ENCODE assay signal across 1 cellular context in the genomic region with DNA sequence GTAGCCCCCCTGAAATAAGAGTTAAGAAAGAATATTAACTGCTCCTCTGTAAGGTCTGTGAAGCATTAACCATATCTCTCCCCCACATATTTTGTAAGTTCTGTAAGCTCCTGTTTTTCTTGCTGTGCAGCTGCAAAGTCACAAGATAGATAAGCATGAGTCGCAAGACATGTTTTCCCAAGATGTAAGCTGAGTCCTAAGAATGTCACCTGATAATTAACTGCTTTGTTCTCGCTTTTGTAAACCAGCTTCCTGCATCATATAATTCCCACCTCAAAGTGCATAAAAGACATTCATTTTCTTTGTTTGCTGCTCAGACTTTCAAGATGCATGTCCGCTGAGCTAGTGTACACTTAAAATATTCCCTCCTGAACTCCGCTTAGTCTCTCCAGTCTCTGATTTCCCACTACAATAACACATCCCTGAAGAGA.
TF ChIP-seq lines count a peak whose summit lies in the region.

No MANE protein-coding gene starts in this region.

TF ChIP-seq in K562, 482 proteins besides CTCF, POLR2A, EP300 and RAD21 (continued from another document and continues in another):
- TF ChIP-seq, protein P1, sequence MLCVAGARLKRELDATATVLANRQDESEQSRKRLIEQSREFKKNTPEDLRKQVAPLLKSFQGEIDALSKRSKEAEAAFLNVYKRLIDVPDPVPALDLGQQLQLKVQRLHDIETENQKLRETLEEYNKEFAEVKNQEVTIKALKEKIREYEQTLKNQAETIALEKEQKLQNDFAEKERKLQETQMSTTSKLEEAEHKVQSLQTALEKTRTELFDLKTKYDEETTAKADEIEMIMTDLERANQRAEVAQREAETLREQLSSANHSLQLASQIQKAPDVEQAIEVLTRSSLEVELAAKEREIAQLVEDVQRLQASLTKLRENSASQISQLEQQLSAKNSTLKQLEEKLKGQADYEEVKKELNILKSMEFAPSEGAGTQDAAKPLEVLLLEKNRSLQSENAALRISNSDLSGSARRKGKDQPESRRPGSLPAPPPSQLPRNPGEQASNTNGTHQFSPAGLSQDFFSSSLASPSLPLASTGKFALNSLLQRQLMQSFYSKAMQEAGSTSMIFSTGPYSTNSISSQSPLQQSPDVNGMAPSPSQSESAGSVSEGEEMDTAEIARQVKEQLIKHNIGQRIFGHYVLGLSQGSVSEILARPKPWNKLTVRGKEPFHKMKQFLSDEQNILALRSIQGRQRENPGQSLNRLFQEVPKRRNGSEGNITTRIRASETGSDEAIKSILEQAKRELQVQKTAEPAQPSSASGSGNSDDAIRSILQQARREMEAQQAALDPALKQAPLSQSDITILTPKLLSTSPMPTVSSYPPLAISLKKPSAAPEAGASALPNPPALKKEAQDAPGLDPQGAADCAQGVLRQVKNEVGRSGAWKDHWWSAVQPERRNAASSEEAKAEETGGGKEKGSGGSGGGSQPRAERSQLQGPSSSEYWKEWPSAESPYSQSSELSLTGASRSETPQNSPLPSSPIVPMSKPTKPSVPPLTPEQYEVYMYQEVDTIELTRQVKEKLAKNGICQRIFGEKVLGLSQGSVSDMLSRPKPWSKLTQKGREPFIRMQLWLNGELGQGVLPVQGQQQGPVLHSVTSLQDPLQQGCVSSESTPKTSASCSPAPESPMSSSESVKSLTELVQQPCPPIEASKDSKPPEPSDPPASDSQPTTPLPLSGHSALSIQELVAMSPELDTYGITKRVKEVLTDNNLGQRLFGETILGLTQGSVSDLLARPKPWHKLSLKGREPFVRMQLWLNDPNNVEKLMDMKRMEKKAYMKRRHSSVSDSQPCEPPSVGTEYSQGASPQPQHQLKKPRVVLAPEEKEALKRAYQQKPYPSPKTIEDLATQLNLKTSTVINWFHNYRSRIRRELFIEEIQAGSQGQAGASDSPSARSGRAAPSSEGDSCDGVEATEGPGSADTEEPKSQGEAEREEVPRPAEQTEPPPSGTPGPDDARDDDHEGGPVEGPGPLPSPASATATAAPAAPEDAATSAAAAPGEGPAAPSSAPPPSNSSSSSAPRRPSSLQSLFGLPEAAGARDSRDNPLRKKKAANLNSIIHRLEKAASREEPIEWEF (CRISPR knock-in tag; IDR thresholded peaks at IDR 0.05): 0 out of 2 replicates have a peak, but pooled peaks have one; percentile 39
- TF ChIP-seq, protein P2, sequence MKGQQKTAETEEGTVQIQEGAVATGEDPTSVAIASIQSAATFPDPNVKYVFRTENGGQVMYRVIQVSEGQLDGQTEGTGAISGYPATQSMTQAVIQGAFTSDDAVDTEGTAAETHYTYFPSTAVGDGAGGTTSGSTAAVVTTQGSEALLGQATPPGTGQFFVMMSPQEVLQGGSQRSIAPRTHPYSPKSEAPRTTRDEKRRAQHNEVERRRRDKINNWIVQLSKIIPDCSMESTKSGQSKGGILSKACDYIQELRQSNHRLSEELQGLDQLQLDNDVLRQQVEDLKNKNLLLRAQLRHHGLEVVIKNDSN (CRISPR knock-in tag; IDR thresholded peaks at IDR 0.05): no peak
- TF ChIP-seq WHSC1 (IDR thresholded peaks at IDR 0.05; ENCODE audit: low read length) (no peak), FOXJ3 (CRISPR knock-in tag; IDR thresholded peaks at IDR 0.05) (no peak), ZFP36 (IDR thresholded peaks at IDR 0.05; ENCODE audit: low read depth, low read length, partially characterized antibody) (no peak), ASH1L (IDR thresholded peaks at IDR 0.05; ENCODE audit: borderline replicate concordance, low read depth, partially characterized antibody) (no peak), SIX5 (IDR thresholded peaks at IDR 0.05; ENCODE audit: borderline replicate concordance in 1 of 2, insufficient read depth in 1 of 2, low read depth in 1 of 2, low read length in 2 of 2) (no peak), POLR2B (IDR thresholded peaks at IDR 0.05; ENCODE audit: low read depth, partially characterized antibody) (no peak), GABPB1 (CRISPR knock-in tag; IDR thresholded peaks at IDR 0.05) (no peak), SMC3 (conservative IDR thresholded peaks at IDR 0.05; ENCODE audit: insufficient read depth, low read depth, low read length) (no peak), NCOA4 (IDR thresholded peaks at IDR 0.05; ENCODE audit: partially characterized antibody) (no peak), CBFA2T2 (conservative IDR thresholded peaks at IDR 0.05) (peak; percentile 96)
- TF ChIP-seq, protein P3, sequence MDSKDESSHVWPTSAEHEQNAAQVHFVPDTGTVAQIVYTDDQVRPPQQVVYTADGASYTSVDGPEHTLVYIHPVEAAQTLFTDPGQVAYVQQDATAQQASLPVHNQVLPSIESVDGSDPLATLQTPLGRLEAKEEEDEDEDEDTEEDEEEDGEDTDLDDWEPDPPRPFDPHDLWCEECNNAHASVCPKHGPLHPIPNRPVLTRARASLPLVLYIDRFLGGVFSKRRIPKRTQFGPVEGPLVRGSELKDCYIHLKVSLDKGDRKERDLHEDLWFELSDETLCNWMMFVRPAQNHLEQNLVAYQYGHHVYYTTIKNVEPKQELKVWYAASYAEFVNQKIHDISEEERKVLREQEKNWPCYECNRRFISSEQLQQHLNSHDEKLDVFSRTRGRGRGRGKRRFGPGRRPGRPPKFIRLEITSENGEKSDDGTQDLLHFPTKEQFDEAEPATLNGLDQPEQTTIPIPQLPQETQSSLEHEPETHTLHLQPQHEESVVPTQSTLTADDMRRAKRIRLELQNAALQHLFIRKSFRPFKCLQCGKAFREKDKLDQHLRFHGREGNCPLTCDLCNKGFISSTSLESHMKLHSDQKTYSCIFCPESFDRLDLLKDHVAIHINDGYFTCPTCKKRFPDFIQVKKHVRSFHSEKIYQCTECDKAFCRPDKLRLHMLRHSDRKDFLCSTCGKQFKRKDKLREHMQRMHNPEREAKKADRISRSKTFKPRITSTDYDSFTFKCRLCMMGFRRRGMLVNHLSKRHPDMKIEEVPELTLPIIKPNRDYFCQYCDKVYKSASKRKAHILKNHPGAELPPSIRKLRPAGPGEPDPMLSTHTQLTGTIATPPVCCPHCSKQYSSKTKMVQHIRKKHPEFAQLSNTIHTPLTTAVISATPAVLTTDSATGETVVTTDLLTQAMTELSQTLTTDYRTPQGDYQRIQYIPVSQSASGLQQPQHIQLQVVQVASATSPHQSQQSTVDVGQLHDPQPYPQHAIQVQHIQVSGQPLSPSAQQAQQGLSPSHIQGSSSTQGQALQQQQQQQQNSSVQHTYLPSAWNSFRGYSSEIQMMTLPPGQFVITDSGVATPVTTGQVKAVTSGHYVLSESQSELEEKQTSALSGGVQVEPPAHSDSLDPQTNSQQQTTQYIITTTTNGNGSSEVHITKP (IDR thresholded peaks at IDR 0.05; ENCODE audit: partially characterized antibody): peak; percentile 50
- TF ChIP-seq, protein P4, sequence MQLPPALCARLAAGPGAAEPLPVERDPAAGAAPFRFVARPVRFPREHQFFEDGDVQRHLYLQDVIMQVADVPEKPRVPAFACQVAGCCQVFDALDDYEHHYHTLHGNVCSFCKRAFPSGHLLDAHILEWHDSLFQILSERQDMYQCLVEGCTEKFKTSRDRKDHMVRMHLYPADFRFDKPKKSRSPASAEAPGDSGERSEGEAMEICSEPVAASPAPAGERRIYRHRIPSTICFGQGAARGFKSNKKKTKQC (CRISPR knock-in tag; IDR thresholded peaks at IDR 0.05): no peak
- TF ChIP-seq, protein P5, sequence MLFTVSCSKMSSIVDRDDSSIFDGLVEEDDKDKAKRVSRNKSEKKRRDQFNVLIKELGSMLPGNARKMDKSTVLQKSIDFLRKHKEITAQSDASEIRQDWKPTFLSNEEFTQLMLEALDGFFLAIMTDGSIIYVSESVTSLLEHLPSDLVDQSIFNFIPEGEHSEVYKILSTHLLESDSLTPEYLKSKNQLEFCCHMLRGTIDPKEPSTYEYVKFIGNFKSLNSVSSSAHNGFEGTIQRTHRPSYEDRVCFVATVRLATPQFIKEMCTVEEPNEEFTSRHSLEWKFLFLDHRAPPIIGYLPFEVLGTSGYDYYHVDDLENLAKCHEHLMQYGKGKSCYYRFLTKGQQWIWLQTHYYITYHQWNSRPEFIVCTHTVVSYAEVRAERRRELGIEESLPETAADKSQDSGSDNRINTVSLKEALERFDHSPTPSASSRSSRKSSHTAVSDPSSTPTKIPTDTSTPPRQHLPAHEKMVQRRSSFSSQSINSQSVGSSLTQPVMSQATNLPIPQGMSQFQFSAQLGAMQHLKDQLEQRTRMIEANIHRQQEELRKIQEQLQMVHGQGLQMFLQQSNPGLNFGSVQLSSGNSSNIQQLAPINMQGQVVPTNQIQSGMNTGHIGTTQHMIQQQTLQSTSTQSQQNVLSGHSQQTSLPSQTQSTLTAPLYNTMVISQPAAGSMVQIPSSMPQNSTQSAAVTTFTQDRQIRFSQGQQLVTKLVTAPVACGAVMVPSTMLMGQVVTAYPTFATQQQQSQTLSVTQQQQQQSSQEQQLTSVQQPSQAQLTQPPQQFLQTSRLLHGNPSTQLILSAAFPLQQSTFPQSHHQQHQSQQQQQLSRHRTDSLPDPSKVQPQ (CRISPR knock-in tag; IDR thresholded peaks at IDR 0.05; ENCODE audit: borderline replicate concordance): no peak
- TF ChIP-seq, protein P6, sequence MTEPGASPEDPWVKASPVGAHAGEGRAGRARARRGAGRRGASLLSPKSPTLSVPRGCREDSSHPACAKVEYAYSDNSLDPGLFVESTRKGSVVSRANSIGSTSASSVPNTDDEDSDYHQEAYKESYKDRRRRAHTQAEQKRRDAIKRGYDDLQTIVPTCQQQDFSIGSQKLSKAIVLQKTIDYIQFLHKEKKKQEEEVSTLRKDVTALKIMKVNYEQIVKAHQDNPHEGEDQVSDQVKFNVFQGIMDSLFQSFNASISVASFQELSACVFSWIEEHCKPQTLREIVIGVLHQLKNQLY (CRISPR knock-in tag; conservative IDR thresholded peaks at IDR 0.05): no peak
- TF ChIP-seq, protein P7, sequence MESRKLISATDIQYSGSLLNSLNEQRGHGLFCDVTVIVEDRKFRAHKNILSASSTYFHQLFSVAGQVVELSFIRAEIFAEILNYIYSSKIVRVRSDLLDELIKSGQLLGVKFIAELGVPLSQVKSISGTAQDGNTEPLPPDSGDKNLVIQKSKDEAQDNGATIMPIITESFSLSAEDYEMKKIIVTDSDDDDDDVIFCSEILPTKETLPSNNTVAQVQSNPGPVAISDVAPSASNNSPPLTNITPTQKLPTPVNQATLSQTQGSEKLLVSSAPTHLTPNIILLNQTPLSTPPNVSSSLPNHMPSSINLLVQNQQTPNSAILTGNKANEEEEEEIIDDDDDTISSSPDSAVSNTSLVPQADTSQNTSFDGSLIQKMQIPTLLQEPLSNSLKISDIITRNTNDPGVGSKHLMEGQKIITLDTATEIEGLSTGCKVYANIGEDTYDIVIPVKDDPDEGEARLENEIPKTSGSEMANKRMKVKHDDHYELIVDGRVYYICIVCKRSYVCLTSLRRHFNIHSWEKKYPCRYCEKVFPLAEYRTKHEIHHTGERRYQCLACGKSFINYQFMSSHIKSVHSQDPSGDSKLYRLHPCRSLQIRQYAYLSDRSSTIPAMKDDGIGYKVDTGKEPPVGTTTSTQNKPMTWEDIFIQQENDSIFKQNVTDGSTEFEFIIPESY (CRISPR knock-in tag; IDR thresholded peaks at IDR 0.05): no peak
- TF ChIP-seq, protein P8, sequence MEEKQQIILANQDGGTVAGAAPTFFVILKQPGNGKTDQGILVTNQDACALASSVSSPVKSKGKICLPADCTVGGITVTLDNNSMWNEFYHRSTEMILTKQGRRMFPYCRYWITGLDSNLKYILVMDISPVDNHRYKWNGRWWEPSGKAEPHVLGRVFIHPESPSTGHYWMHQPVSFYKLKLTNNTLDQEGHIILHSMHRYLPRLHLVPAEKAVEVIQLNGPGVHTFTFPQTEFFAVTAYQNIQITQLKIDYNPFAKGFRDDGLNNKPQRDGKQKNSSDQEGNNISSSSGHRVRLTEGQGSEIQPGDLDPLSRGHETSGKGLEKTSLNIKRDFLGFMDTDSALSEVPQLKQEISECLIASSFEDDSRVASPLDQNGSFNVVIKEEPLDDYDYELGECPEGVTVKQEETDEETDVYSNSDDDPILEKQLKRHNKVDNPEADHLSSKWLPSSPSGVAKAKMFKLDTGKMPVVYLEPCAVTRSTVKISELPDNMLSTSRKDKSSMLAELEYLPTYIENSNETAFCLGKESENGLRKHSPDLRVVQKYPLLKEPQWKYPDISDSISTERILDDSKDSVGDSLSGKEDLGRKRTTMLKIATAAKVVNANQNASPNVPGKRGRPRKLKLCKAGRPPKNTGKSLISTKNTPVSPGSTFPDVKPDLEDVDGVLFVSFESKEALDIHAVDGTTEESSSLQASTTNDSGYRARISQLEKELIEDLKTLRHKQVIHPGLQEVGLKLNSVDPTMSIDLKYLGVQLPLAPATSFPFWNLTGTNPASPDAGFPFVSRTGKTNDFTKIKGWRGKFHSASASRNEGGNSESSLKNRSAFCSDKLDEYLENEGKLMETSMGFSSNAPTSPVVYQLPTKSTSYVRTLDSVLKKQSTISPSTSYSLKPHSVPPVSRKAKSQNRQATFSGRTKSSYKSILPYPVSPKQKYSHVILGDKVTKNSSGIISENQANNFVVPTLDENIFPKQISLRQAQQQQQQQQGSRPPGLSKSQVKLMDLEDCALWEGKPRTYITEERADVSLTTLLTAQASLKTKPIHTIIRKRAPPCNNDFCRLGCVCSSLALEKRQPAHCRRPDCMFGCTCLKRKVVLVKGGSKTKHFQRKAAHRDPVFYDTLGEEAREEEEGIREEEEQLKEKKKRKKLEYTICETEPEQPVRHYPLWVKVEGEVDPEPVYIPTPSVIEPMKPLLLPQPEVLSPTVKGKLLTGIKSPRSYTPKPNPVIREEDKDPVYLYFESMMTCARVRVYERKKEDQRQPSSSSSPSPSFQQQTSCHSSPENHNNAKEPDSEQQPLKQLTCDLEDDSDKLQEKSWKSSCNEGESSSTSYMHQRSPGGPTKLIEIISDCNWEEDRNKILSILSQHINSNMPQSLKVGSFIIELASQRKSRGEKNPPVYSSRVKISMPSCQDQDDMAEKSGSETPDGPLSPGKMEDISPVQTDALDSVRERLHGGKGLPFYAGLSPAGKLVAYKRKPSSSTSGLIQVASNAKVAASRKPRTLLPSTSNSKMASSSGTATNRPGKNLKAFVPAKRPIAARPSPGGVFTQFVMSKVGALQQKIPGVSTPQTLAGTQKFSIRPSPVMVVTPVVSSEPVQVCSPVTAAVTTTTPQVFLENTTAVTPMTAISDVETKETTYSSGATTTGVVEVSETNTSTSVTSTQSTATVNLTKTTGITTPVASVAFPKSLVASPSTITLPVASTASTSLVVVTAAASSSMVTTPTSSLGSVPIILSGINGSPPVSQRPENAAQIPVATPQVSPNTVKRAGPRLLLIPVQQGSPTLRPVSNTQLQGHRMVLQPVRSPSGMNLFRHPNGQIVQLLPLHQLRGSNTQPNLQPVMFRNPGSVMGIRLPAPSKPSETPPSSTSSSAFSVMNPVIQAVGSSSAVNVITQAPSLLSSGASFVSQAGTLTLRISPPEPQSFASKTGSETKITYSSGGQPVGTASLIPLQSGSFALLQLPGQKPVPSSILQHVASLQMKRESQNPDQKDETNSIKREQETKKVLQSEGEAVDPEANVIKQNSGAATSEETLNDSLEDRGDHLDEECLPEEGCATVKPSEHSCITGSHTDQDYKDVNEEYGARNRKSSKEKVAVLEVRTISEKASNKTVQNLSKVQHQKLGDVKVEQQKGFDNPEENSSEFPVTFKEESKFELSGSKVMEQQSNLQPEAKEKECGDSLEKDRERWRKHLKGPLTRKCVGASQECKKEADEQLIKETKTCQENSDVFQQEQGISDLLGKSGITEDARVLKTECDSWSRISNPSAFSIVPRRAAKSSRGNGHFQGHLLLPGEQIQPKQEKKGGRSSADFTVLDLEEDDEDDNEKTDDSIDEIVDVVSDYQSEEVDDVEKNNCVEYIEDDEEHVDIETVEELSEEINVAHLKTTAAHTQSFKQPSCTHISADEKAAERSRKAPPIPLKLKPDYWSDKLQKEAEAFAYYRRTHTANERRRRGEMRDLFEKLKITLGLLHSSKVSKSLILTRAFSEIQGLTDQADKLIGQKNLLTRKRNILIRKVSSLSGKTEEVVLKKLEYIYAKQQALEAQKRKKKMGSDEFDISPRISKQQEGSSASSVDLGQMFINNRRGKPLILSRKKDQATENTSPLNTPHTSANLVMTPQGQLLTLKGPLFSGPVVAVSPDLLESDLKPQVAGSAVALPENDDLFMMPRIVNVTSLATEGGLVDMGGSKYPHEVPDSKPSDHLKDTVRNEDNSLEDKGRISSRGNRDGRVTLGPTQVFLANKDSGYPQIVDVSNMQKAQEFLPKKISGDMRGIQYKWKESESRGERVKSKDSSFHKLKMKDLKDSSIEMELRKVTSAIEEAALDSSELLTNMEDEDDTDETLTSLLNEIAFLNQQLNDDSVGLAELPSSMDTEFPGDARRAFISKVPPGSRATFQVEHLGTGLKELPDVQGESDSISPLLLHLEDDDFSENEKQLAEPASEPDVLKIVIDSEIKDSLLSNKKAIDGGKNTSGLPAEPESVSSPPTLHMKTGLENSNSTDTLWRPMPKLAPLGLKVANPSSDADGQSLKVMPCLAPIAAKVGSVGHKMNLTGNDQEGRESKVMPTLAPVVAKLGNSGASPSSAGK (IDR thresholded peaks at IDR 0.05): no peak; the same call in 1 of the 2 replicates
